Comparison of ENCODE assay signal across 12 cellular contexts in genomic region chr17:63436523-63437110, GRCh38.
DNase-seq lines count a peak whose midpoint lies in the region; ATAC-seq, FAIRE-seq and TF ChIP-seq lines count a peak whose summit lies in the region.
"Had no signal": no experiment of that assay in that cellular context is flagged by ENCODE, and none has a peak within 500 bp of the region (broad histone marks: within the 10 kb centered on the region; RNA-seq: fewer than 3 reads in every experiment).

No MANE protein-coding gene starts in this region.

- peak overlapping the region; percentile 82 for H3K4me2 ChIP-seq in BLaER1
- H3K4me2 ChIP-seq in MM.1S (ENCODE audit: low read depth, low read length), result no peak overlapping the region

- no peaks in the 10 kb centered on the region for H3K79me2 ChIP-seq in MM.1S (ENCODE audit: low read length)

- H3K9me3 ChIP-seq in BLaER1 (no peaks in the 10 kb centered on the region), MM.1S (replicated peaks; ENCODE audit: insufficient read depth, low read length) (no peaks in the 10 kb centered on the region)
- H3K9me3 ChIP-seq: gastrocnemius medialis, SJSA1 had no signal

- peak; percentile 23 for FAIRE-seq in GM19239 (lab: Jason Lieb, UNC)

- H4K20me1 ChIP-seq in BLaER1 (no peaks in the 10 kb centered on the region), MM.1S (ENCODE audit: insufficient read depth, low read length) (no peaks in the 10 kb centered on the region)

- no peaks in the 10 kb centered on the region for H3K9me3 Mint-ChIP-seq in activated naive CD8-positive, alpha-beta T cell treated with anti-CD3 and anti-CD28 coated beads, Interleukin-2, amount 50 U/mL, for 24 hours

- no peak overlapping the region for H3K9ac ChIP-seq in BLaER1
- H3K9ac ChIP-seq in MM.1S (ENCODE audit: low read length), result no peak overlapping the region

- H3K4me1 ChIP-seq in BLaER1, result peaks cover 68% of the 10 kb centered on the region
- H3K4me1 ChIP-seq in MM.1S (ENCODE audit: low read length), result peaks cover 4% of the 10 kb centered on the region; the same call in 1 of the 2 replicates

- H2AFZ ChIP-seq in MM.1S (ENCODE audit: low read length), result no peak overlapping the region

- H3K27me3 Mint-ChIP-seq in activated naive CD8-positive, alpha-beta T cell treated with anti-CD3 and anti-CD28 coated beads, Interleukin-2, amount 50 U/mL, for 24 hours, result no peaks in the 10 kb centered on the region

- no peaks in the 10 kb centered on the region for H3K9me2 ChIP-seq in MM.1S (replicated peaks; ENCODE audit: insufficient read depth, low read length)

- TF ChIP-seq CTCF in VCaP (conservative IDR thresholded peaks at IDR 0.05), result no peak; the same call in 1 of the 2 replicates
- no peak for TF ChIP-seq CTCF in MM.1S (IDR thresholded peaks at IDR 0.05; ENCODE audit: low read length)

- H3K27me3 ChIP-seq in BLaER1, result no peaks in the 10 kb centered on the region
- H3K27me3 ChIP-seq in MM.1S (replicated peaks; ENCODE audit: insufficient read depth, low read length), result no peaks in the 10 kb centered on the region
- H3K27me3 ChIP-seq: gastrocnemius medialis, SJSA1 had no signal

- H3K36me3 ChIP-seq in BLaER1, result no peaks in the 10 kb centered on the region
- no peaks in the 10 kb centered on the region for H3K36me3 ChIP-seq in MM.1S (replicated peaks; ENCODE audit: insufficient read depth, low read length)
- H3K36me3 ChIP-seq: gastrocnemius medialis had no signal

- H3K27ac Mint-ChIP-seq in activated naive CD8-positive, alpha-beta T cell treated with anti-CD3 and anti-CD28 coated beads, Interleukin-2, amount 50 U/mL, for 24 hours, result no peak overlapping the region

- no peak overlapping the region for H3K4me3 ChIP-seq in BLaER1
- H3K4me3 ChIP-seq in MM.1S (ENCODE audit: low read length), result no peak overlapping the region
- H3K4me3 ChIP-seq: gastrocnemius medialis, SJSA1 had no signal

- H3K27ac ChIP-seq in BLaER1 (no peak overlapping the region), VCaP (peak overlapping the region; percentile 88), MM.1S (ENCODE audit: low read length) (no peak overlapping the region)
- H3K27ac ChIP-seq: SJSA1 had no signal

- H3K4me1 Mint-ChIP-seq in activated naive CD8-positive, alpha-beta T cell treated with anti-CD3 and anti-CD28 coated beads, Interleukin-2, amount 50 U/mL, for 24 hours, result peaks cover 34% of the 10 kb centered on the region

- ATAC-seq in activated naive CD8-positive, alpha-beta T cell treated with anti-CD3 and anti-CD28 coated beads, Interleukin-2, amount 50 U/mL, for 24 hours, result no peak
- ATAC-seq in GM18870 (IDR thresholded peaks at IDR 0.05; ENCODE audit: unreplicated experiment) (no peak), GM18867 (IDR thresholded peaks at IDR 0.05; ENCODE audit: unreplicated experiment) (no peak)
- ATAC-seq: gastrocnemius medialis; stimulated activated naive CD8-positive, alpha-beta T cell treated with anti-CD3 and anti-CD28 coated beads, Interleukin-15, Interleukin-2, amounts not matched to agents 100 U/mL and 50 U/mL, for 24 hours had no signal

- no peak overlapping the region for H3K4me3 Mint-ChIP-seq in activated naive CD8-positive, alpha-beta T cell treated with anti-CD3 and anti-CD28 coated beads, Interleukin-2, amount 50 U/mL, for 24 hours

- no peaks in the 10 kb centered on the region for H3K36me3 Mint-ChIP-seq in activated naive CD8-positive, alpha-beta T cell treated with anti-CD3 and anti-CD28 coated beads, Interleukin-2, amount 50 U/mL, for 24 hours (ENCODE audit: low read depth)

- DNase-seq in GM19239 (ENCODE audit: insufficient read length, low spot score) (no peak), left kidney (ENCODE audit: low read depth, low spot score) (peak; percentile 60), MM.1S (no peak)
- no peak for DNase-seq in activated naive CD8-positive, alpha-beta T cell treated with anti-CD3 and anti-CD28 coated beads, Interleukin-2, amount 50 U/mL, for 24 hours
- DNase-seq: GF-D8; stimulated activated naive CD8-positive, alpha-beta T cell treated with anti-CD3 and anti-CD28 coated beads, Interleukin-15, Interleukin-2, amounts not matched to agents 100 U/mL and 50 U/mL, for 24 hours had no signal

- H3F3A ChIP-seq in MM.1S (ENCODE audit: insufficient read depth, low read length), result no peaks in the 10 kb centered on the region
